8 cellular contexts compared by ENCODE assay signal in genomic region chr19:17475541-17476115, GRCh38. TPM values are rescaled to one million over a fixed set of nuclear protein-coding genes. Genes with fewer than 3 reads are reported as not detected.
A peak's percentile ranks its signal among the peaks of the same experiment; 100 is the strongest.
DNase-seq lines count a peak whose midpoint lies in the region; ATAC-seq, FAIRE-seq and TF ChIP-seq lines count a peak whose summit lies in the region.

No MANE protein-coding gene starts in this region.

- CTCF ChIA-PET in HepG2 (lab: Yijun Ruan, JAX; ENCODE audit: low intra/inter-chr PET ratio, low total read pairs) = no interaction called here

- H3K36me3 ChIP-seq in HepG2 (replicated peaks in 1 of 2; ENCODE audit: control insufficient read depth in 1 of 2, insufficient read depth in 2 of 2, low read length in 2 of 2) = peaks cover 0 to 2% of the 10 kb centered on the region in 2 experiments; a peak in 1 of 5 replicates
- no peaks in the 10 kb centered on the region for H3K36me3 ChIP-seq in tibial artery

- TF ChIP-seq POLR2A in HepG2 (IDR thresholded peaks at IDR 0.05; ENCODE audit: insufficient read depth in 1 of 2, low read depth in 2 of 2, low read length in 2 of 2) = no peak; a peak in 1 of 4 replicates

- no peak overlapping the region for H3K27ac Mint-ChIP-seq in activated naive CD4-positive, alpha-beta T cell treated with anti-CD3 and anti-CD28 coated beads, Interleukin-2, amount 50 U/mL, for 72 hours

- peak in 1 of 2 experiments; percentile 52; a peak in 2 of 4 replicates for TF ChIP-seq EP300 in HepG2 (IDR thresholded peaks at IDR 0.05; ENCODE audit: low read depth in 2 of 2, low read length in 2 of 2)
- peak; percentile 64 for TF ChIP-seq EP300 in HepG2 (CRISPR knock-in tag; IDR thresholded peaks at IDR 0.05; ENCODE audit: borderline replicate concordance)

- no peaks in the 10 kb centered on the region for H3K9me3 Mint-ChIP-seq in activated naive CD4-positive, alpha-beta T cell treated with anti-CD3 and anti-CD28 coated beads, Interleukin-2, amount 50 U/mL, for 72 hours

- peaks cover 55% of the 10 kb centered on the region for H3K4me1 ChIP-seq in HepG2 (ENCODE audit: insufficient read depth, low read length)
- H3K4me1 ChIP-seq in tibial artery = peaks cover 0 to 34% (median 25%) of the 10 kb centered on the region in 4 donors

- TF ChIP-seq RAD21 in HepG2 (CRISPR knock-in tag; IDR thresholded peaks at IDR 0.05) = no peak

- H2AFZ ChIP-seq in HepG2 (ENCODE audit: low read length) = no peak overlapping the region

- BruUV-seq in HepG2 (replicated peaks; lab: Mats Ljungman, UMichigan) = no TSS peak

- no peaks in the 10 kb centered on the region for H3K27me3 ChIP-seq in HepG2 (ENCODE audit: control insufficient read depth in 1 of 2, insufficient read depth in 2 of 2, low read length in 2 of 2)
- no peaks in the 10 kb centered on the region for H3K27me3 ChIP-seq in tibial artery

- TF ChIP-seq CTCF in HepG2 (CRISPR knock-in tag; IDR thresholded peaks at IDR 0.05) (no peak), tibial artery (IDR thresholded peaks at IDR 0.05) (no peak)

- peaks cover 9% of the 10 kb centered on the region for H3K79me2 ChIP-seq in HepG2 (ENCODE audit: insufficient read depth, low read length)

- H3K36me3 Mint-ChIP-seq in activated naive CD4-positive, alpha-beta T cell treated with anti-CD3 and anti-CD28 coated beads, Interleukin-2, amount 50 U/mL, for 72 hours = no peaks in the 10 kb centered on the region

- no peaks in the 10 kb centered on the region for H4K20me1 ChIP-seq in HepG2 (ENCODE audit: insufficient read depth, low read length)

- ATAC-seq in HepG2 (peak; percentile 95), HG03280 (IDR thresholded peaks at IDR 0.05; ENCODE audit: unreplicated experiment) (no peak)
- ATAC-seq in activated naive CD4-positive, alpha-beta T cell treated with anti-CD3 and anti-CD28 coated beads, Interleukin-2, amount 50 U/mL, for 72 hours = no peak

- H3K4me2 ChIP-seq in HepG2 (ENCODE audit: low read depth, low read length) = peak overlapping the region; percentile 52

- POLR2A ChIA-PET in HepG2 (lab: Yijun Ruan, JAX) = interaction anchor here (0.7 to 1.1 kb wide), 4 partner anchors 10 to 166 kb away, joined by 3 to 4 read pairs (median 4); no protein-coding TSS in a partner anchor

- peak overlapping the region; percentile 71 for H3K27ac ChIP-seq in HepG2 (ENCODE audit: extremely low read length, insufficient read depth, low read length)
- peak overlapping the region; percentile 67 to 68 for H3K27ac ChIP-seq in tibial artery

- 16% methylated on average over 5 of the region's 10 CpGs for WGBS in HepG2 (ENCODE audit: low lambda C conversion rate)

- H3K9me3 ChIP-seq in HepG2 (ENCODE audit: low read length) (no peaks in the 10 kb centered on the region), tibial artery (no peaks in the 10 kb centered on the region)

- in situ Hi-C loops in HepG2 (cut with HindIII; ENCODE audit: extremely low pct_ligation_motif_present, low pct_unique_long_range_greater_than_20kb) = no loop called here

- peak; percentile 83 for FAIRE-seq in HepG2 (lab: Jason Lieb, UNC)

- H3K4me3 ChIP-seq in HepG2 (replicated peaks in 1 of 3; ENCODE audit: insufficient read depth in 1 of 3, low read depth in 2 of 3, low read length in 3 of 3) = peak overlapping the region in 1 of 3 experiments; percentile 21; a peak in 2 of 6 replicates
- no peak overlapping the region for H3K4me3 ChIP-seq in tibial artery

- H3K9ac ChIP-seq in HepG2 (ENCODE audit: insufficient read depth, low read depth, low read length) = peak overlapping the region; percentile 50

- DNase-seq in LHCN-M2 (ENCODE audit: low read depth) (peak; percentile 88), cerebellar cortex (ENCODE audit: low spot score) (peak; percentile 40), HepG2 (ENCODE audit: low spot score) (peak; percentile 93), tibial artery (peak; percentile 39 to 80)
- no peak for DNase-seq in stimulated activated CD4-positive, alpha-beta T cell treated with anti-CD3 and anti-CD28 coated beads, Interleukin-2, amount 100 ng/mL, for 24 hours
- no peak for DNase-seq in activated effector memory CD4-positive, alpha-beta T cell treated with Interleukin-2 at 50 U/mL for 16 hours
- no peak for DNase-seq in activated naive CD4-positive, alpha-beta T cell treated with anti-CD3 and anti-CD28 coated beads, Interleukin-2, amount 50 U/mL, for 72 hours (ENCODE audit: low spot score in 2 of 2)

- intact Hi-C loops in HepG2 (cut with micrococcal nuclease; ENCODE audit: unreplicated experiment) (no loop called here), tibial artery (cut with DNase I; ENCODE audit: low total_unique reads) (no loop called here)

RNA-seq across cellular contexts. Expression of gene SLC27A1, which starts 5.3 kb away (rescaled TPM):
- total RNA-seq in LHCN-M2 (2014; rRNA removed) (10.0 and 14.1 TPM in 2 replicates), HepG2 (2016; rRNA removed; fragmentation: Illumina TruSeq; extraction: Trizol) (1.7 and 4.1 TPM in 2 replicates)
- 10.2 TPM for polyA plus RNA-seq in LHCN-M2 (2012)
- total RNA-seq in HepG2 (2016; cell fraction: cytosol; rRNA removed; fragmentation: Illumina TruSeq; extraction: Trizol; ENCODE audit: low read depth) = 0.71 and 0.79 TPM in 2 replicates
- 1.7 and 4.7 TPM in 2 replicates for total RNA-seq in HepG2 (2016; cell fraction: insoluble cytoplasmic fraction; rRNA removed; fragmentation: Illumina TruSeq; extraction: Trizol)
- 1.8 and 2.2 TPM in 2 replicates for total RNA-seq in HepG2 (2016; cell fraction: membrane; rRNA removed; fragmentation: Illumina TruSeq; extraction: Trizol)
- 4.2 and 7.1 TPM in 2 replicates for total RNA-seq in HepG2 (2016; cell fraction: nucleus; rRNA removed; fragmentation: Illumina TruSeq; extraction: Trizol)
- polyA plus RNA-seq in HepG2 (2011; rRNA removed) = 8.7 and 8.8 TPM in 2 replicates
- 5.6 and 8.5 TPM in 2 replicates for polyA plus RNA-seq in HepG2 (2011; cell fraction: cytosol; rRNA removed)
- polyA plus RNA-seq in HepG2 (2011; cell fraction: nucleus; rRNA removed) = 30.2 and 36.7 TPM in 2 replicates
- polyA plus RNA-seq in HepG2 (2012) = 4.1 and 6.3 TPM in 2 replicates
- 0.52 and 0.53 TPM in 2 replicates for polyA plus RNA-seq in HepG2 (2016; cell fraction: cytosol; fragmentation: Illumina TruSeq; extraction: Trizol; ENCODE audit: low read depth)
- polyA plus RNA-seq in HepG2 (2016; cell fraction: insoluble cytoplasmic fraction; fragmentation: Illumina TruSeq; extraction: Trizol; ENCODE audit: low read depth) = 1.3 and 1.7 TPM in 2 replicates
- 0.94 and 1.2 TPM in 2 replicates for polyA plus RNA-seq in HepG2 (2016; cell fraction: membrane; fragmentation: Illumina TruSeq; extraction: Trizol; ENCODE audit: low read depth)
- polyA plus RNA-seq in HepG2 (2016; cell fraction: nucleus; fragmentation: Illumina TruSeq; extraction: Trizol; ENCODE audit: insufficient read depth, low read depth) = 9.9 and 10.8 TPM in 2 replicates
- 1.1 and 18.4 TPM in 2 replicates for polyA minus RNA-seq in HepG2 (2011; rRNA and poly(A)+ RNA removed; ENCODE audit: low replicate concordance)
- polyA minus RNA-seq in HepG2 (2011; cell fraction: cytosol; rRNA and poly(A)+ RNA removed) = 7.5 and 11.5 TPM in 2 replicates
- polyA minus RNA-seq in HepG2 (2011; cell fraction: nucleus; rRNA and poly(A)+ RNA removed) = 5.5 and 9.3 TPM in 2 replicates
- 1 to 10 TPM; 5.8 to 6.3 TPM for total RNA-seq in activated naive CD4-positive, alpha-beta T cell treated with anti-CD3 and anti-CD28 coated beads, Interleukin-2, amount 50 U/mL, for 72 hours

RNA-seq across cellular contexts. Expression of gene NXNL1, which starts 14.9 kb away (rescaled TPM):
- total RNA-seq in LHCN-M2 (2014; rRNA removed) (not detected in 2 replicates), HepG2 (2016; rRNA removed; fragmentation: Illumina TruSeq; extraction: Trizol) (not detected in 2 replicates)
- not detected for polyA plus RNA-seq in LHCN-M2 (2012)
- not detected in 2 replicates for total RNA-seq in HepG2 (2016; cell fraction: cytosol; rRNA removed; fragmentation: Illumina TruSeq; extraction: Trizol; ENCODE audit: low read depth)
- not detected in 2 replicates for total RNA-seq in HepG2 (2016; cell fraction: insoluble cytoplasmic fraction; rRNA removed; fragmentation: Illumina TruSeq; extraction: Trizol)
- total RNA-seq in HepG2 (2016; cell fraction: membrane; rRNA removed; fragmentation: Illumina TruSeq; extraction: Trizol) = not detected in 2 replicates
- total RNA-seq in HepG2 (2016; cell fraction: nucleus; rRNA removed; fragmentation: Illumina TruSeq; extraction: Trizol) = not detected in 2 replicates
- polyA plus RNA-seq in HepG2 (2011; rRNA removed) = not detected in 2 replicates
- polyA plus RNA-seq in HepG2 (2011; cell fraction: cytosol; rRNA removed) = not detected in 2 replicates
- polyA plus RNA-seq in HepG2 (2011; cell fraction: nucleus; rRNA removed) = not detected in 2 replicates
- polyA plus RNA-seq in HepG2 (2012) = not detected in 2 replicates
- not detected in 2 replicates for polyA plus RNA-seq in HepG2 (2016; cell fraction: cytosol; fragmentation: Illumina TruSeq; extraction: Trizol; ENCODE audit: low read depth)
- polyA plus RNA-seq in HepG2 (2016; cell fraction: insoluble cytoplasmic fraction; fragmentation: Illumina TruSeq; extraction: Trizol; ENCODE audit: low read depth) = not detected in 2 replicates
- polyA plus RNA-seq in HepG2 (2016; cell fraction: membrane; fragmentation: Illumina TruSeq; extraction: Trizol; ENCODE audit: low read depth) = not detected in 2 replicates
- polyA plus RNA-seq in HepG2 (2016; cell fraction: nucleus; fragmentation: Illumina TruSeq; extraction: Trizol; ENCODE audit: insufficient read depth, low read depth) = not detected in 2 replicates
- not detected in 2 replicates for polyA minus RNA-seq in HepG2 (2011; rRNA and poly(A)+ RNA removed; ENCODE audit: low replicate concordance)
- polyA minus RNA-seq in HepG2 (2011; cell fraction: cytosol; rRNA and poly(A)+ RNA removed) = not detected in 2 replicates
- not detected in 2 replicates for polyA minus RNA-seq in HepG2 (2011; cell fraction: nucleus; rRNA and poly(A)+ RNA removed)
- not detected for total RNA-seq in activated naive CD4-positive, alpha-beta T cell treated with anti-CD3 and anti-CD28 coated beads, Interleukin-2, amount 50 U/mL, for 72 hours

RNA-seq across cellular contexts. Expression of gene TMEM221, which starts 27.2 kb away (rescaled TPM):
- not detected in 2 replicates for total RNA-seq in LHCN-M2 (2014; rRNA removed)
- polyA plus RNA-seq in LHCN-M2 (2012) = 0.02 TPM
- 0.55 and 0.77 TPM in 2 replicates for total RNA-seq in HepG2 (2016; rRNA removed; fragmentation: Illumina TruSeq; extraction: Trizol)
- total RNA-seq in HepG2 (2016; cell fraction: cytosol; rRNA removed; fragmentation: Illumina TruSeq; extraction: Trizol; ENCODE audit: low read depth) = 0.51 and 0.53 TPM in 2 replicates
- total RNA-seq in HepG2 (2016; cell fraction: insoluble cytoplasmic fraction; rRNA removed; fragmentation: Illumina TruSeq; extraction: Trizol) = 0.39 and 0.50 TPM in 2 replicates
- 0.46 and 0.62 TPM in 2 replicates for total RNA-seq in HepG2 (2016; cell fraction: membrane; rRNA removed; fragmentation: Illumina TruSeq; extraction: Trizol)
- total RNA-seq in HepG2 (2016; cell fraction: nucleus; rRNA removed; fragmentation: Illumina TruSeq; extraction: Trizol) = 0.94 and 1.4 TPM in 2 replicates
- polyA plus RNA-seq in HepG2 (2011; rRNA removed) = 0.27 and 0.33 TPM in 2 replicates
- 0.19 and 0.24 TPM in 2 replicates for polyA plus RNA-seq in HepG2 (2011; cell fraction: cytosol; rRNA removed)
- polyA plus RNA-seq in HepG2 (2011; cell fraction: nucleus; rRNA removed) = 0.61 and 0.64 TPM in 2 replicates
- polyA plus RNA-seq in HepG2 (2012) = 0.43 and 0.50 TPM in 2 replicates
- polyA plus RNA-seq in HepG2 (2016; cell fraction: cytosol; fragmentation: Illumina TruSeq; extraction: Trizol; ENCODE audit: low read depth) = 0.25 and 0.32 TPM in 2 replicates
- 0.28 and 0.31 TPM in 2 replicates for polyA plus RNA-seq in HepG2 (2016; cell fraction: insoluble cytoplasmic fraction; fragmentation: Illumina TruSeq; extraction: Trizol; ENCODE audit: low read depth)
- 0.24 and 0.40 TPM in 2 replicates for polyA plus RNA-seq in HepG2 (2016; cell fraction: membrane; fragmentation: Illumina TruSeq; extraction: Trizol; ENCODE audit: low read depth)
- polyA plus RNA-seq in HepG2 (2016; cell fraction: nucleus; fragmentation: Illumina TruSeq; extraction: Trizol; ENCODE audit: insufficient read depth, low read depth) = 1.3 and 2.0 TPM in 2 replicates
- 0.14 and 0.36 TPM in 2 replicates for polyA minus RNA-seq in HepG2 (2011; rRNA and poly(A)+ RNA removed; ENCODE audit: low replicate concordance)
- not detected in 2 replicates for polyA minus RNA-seq in HepG2 (2011; cell fraction: cytosol; rRNA and poly(A)+ RNA removed)
- polyA minus RNA-seq in HepG2 (2011; cell fraction: nucleus; rRNA and poly(A)+ RNA removed) = 0.52 TPM in 1 of 2 replicates, not detected in the other
- not detected for total RNA-seq in activated naive CD4-positive, alpha-beta T cell treated with anti-CD3 and anti-CD28 coated beads, Interleukin-2, amount 50 U/mL, for 72 hours

RNA-seq across cellular contexts. Expression of gene PGLS, which starts 35.8 kb away (rescaled TPM):
- 87.7 and 99.5 TPM in 2 replicates for total RNA-seq in LHCN-M2 (2014; rRNA removed)
- 133 TPM for polyA plus RNA-seq in LHCN-M2 (2012)
- total RNA-seq in HepG2 (2016; rRNA removed; fragmentation: Illumina TruSeq; extraction: Trizol) = 33.8 and 36.7 TPM in 2 replicates
- 28.7 and 30.6 TPM in 2 replicates for total RNA-seq in HepG2 (2016; cell fraction: cytosol; rRNA removed; fragmentation: Illumina TruSeq; extraction: Trizol; ENCODE audit: low read depth)
- 31.6 and 33.6 TPM in 2 replicates for total RNA-seq in HepG2 (2016; cell fraction: insoluble cytoplasmic fraction; rRNA removed; fragmentation: Illumina TruSeq; extraction: Trizol)
- total RNA-seq in HepG2 (2016; cell fraction: membrane; rRNA removed; fragmentation: Illumina TruSeq; extraction: Trizol) = 36.0 and 41.5 TPM in 2 replicates
- 18.4 and 23.5 TPM in 2 replicates for total RNA-seq in HepG2 (2016; cell fraction: nucleus; rRNA removed; fragmentation: Illumina TruSeq; extraction: Trizol)
- 43.8 and 49.1 TPM in 2 replicates for polyA plus RNA-seq in HepG2 (2011; rRNA removed)
- 33.3 and 59.8 TPM in 2 replicates for polyA plus RNA-seq in HepG2 (2011; cell fraction: cytosol; rRNA removed)
- 74.2 and 74.7 TPM in 2 replicates for polyA plus RNA-seq in HepG2 (2011; cell fraction: nucleus; rRNA removed)
- polyA plus RNA-seq in HepG2 (2012) = 26.9 and 37.3 TPM in 2 replicates
- polyA plus RNA-seq in HepG2 (2016; cell fraction: cytosol; fragmentation: Illumina TruSeq; extraction: Trizol; ENCODE audit: low read depth) = 48.8 and 52.7 TPM in 2 replicates
- polyA plus RNA-seq in HepG2 (2016; cell fraction: insoluble cytoplasmic fraction; fragmentation: Illumina TruSeq; extraction: Trizol; ENCODE audit: low read depth) = 50.4 and 56.4 TPM in 2 replicates
- polyA plus RNA-seq in HepG2 (2016; cell fraction: membrane; fragmentation: Illumina TruSeq; extraction: Trizol; ENCODE audit: low read depth) = 55.3 and 57.7 TPM in 2 replicates
- polyA plus RNA-seq in HepG2 (2016; cell fraction: nucleus; fragmentation: Illumina TruSeq; extraction: Trizol; ENCODE audit: insufficient read depth, low read depth) = 47.8 and 49.3 TPM in 2 replicates
- 83.1 and 129 TPM in 2 replicates for polyA minus RNA-seq in HepG2 (2011; rRNA and poly(A)+ RNA removed; ENCODE audit: low replicate concordance)
- 36.2 and 38.6 TPM in 2 replicates for polyA minus RNA-seq in HepG2 (2011; cell fraction: cytosol; rRNA and poly(A)+ RNA removed)
- 19.7 and 23.1 TPM in 2 replicates for polyA minus RNA-seq in HepG2 (2011; cell fraction: nucleus; rRNA and poly(A)+ RNA removed)
- 10 to 100 TPM; 50.3 to 70.6 TPM for total RNA-seq in activated naive CD4-positive, alpha-beta T cell treated with anti-CD3 and anti-CD28 coated beads, Interleukin-2, amount 50 U/mL, for 72 hours

RNA-seq across cellular contexts. Expression of gene MVB12A, which starts 55.8 kb away (rescaled TPM):
- total RNA-seq in LHCN-M2 (2014; rRNA removed) (71.7 and 75.0 TPM in 2 replicates), HepG2 (2016; rRNA removed; fragmentation: Illumina TruSeq; extraction: Trizol) (31.8 and 36.1 TPM in 2 replicates)
- polyA plus RNA-seq in LHCN-M2 (2012) = 67.9 TPM
- total RNA-seq in HepG2 (2016; cell fraction: cytosol; rRNA removed; fragmentation: Illumina TruSeq; extraction: Trizol; ENCODE audit: low read depth) = 30.1 and 30.6 TPM in 2 replicates
- total RNA-seq in HepG2 (2016; cell fraction: insoluble cytoplasmic fraction; rRNA removed; fragmentation: Illumina TruSeq; extraction: Trizol) = 30.0 and 39.0 TPM in 2 replicates
- total RNA-seq in HepG2 (2016; cell fraction: membrane; rRNA removed; fragmentation: Illumina TruSeq; extraction: Trizol) = 33.0 and 34.1 TPM in 2 replicates
- total RNA-seq in HepG2 (2016; cell fraction: nucleus; rRNA removed; fragmentation: Illumina TruSeq; extraction: Trizol) = 18.9 and 22.8 TPM in 2 replicates
- polyA plus RNA-seq in HepG2 (2011; rRNA removed) = 35.7 and 37.3 TPM in 2 replicates
- 26.1 and 39.6 TPM in 2 replicates for polyA plus RNA-seq in HepG2 (2011; cell fraction: cytosol; rRNA removed)
- 45.3 and 45.4 TPM in 2 replicates for polyA plus RNA-seq in HepG2 (2011; cell fraction: nucleus; rRNA removed)
- polyA plus RNA-seq in HepG2 (2012) = 14.4 and 20.3 TPM in 2 replicates
- polyA plus RNA-seq in HepG2 (2016; cell fraction: cytosol; fragmentation: Illumina TruSeq; extraction: Trizol; ENCODE audit: low read depth) = 28.7 and 28.8 TPM in 2 replicates
- 35.0 and 39.7 TPM in 2 replicates for polyA plus RNA-seq in HepG2 (2016; cell fraction: insoluble cytoplasmic fraction; fragmentation: Illumina TruSeq; extraction: Trizol; ENCODE audit: low read depth)
- 28.9 and 34.5 TPM in 2 replicates for polyA plus RNA-seq in HepG2 (2016; cell fraction: membrane; fragmentation: Illumina TruSeq; extraction: Trizol; ENCODE audit: low read depth)
- polyA plus RNA-seq in HepG2 (2016; cell fraction: nucleus; fragmentation: Illumina TruSeq; extraction: Trizol; ENCODE audit: insufficient read depth, low read depth) = 45.9 and 46.3 TPM in 2 replicates
- polyA minus RNA-seq in HepG2 (2011; rRNA and poly(A)+ RNA removed; ENCODE audit: low replicate concordance) = 24.7 and 47.5 TPM in 2 replicates
- 10.8 and 16.3 TPM in 2 replicates for polyA minus RNA-seq in HepG2 (2011; cell fraction: cytosol; rRNA and poly(A)+ RNA removed)
- polyA minus RNA-seq in HepG2 (2011; cell fraction: nucleus; rRNA and poly(A)+ RNA removed) = 13.8 and 16.9 TPM in 2 replicates
- 10 to 100 TPM; 34.4 to 55.2 TPM for total RNA-seq in activated naive CD4-positive, alpha-beta T cell treated with anti-CD3 and anti-CD28 coated beads, Interleukin-2, amount 50 U/mL, for 72 hours

Comparison
In these comparisons a context has a peak if more than half of its experiments do, and no peak if none do; other contexts are left out.
1. DNase-seq: peak in LHCN-M2 (single experiment), cerebellar cortex (single experiment), HepG2 (single experiment) and tibial artery (2 of 2); none in stimulated activated CD4-positive, alpha-beta T cell treated with anti-CD3 and anti-CD28 coated beads, Interleukin-2, amount 100 ng/mL, for 24 hours (0 of 2), activated effector memory CD4-positive, alpha-beta T cell treated with Interleukin-2 at 50 U/mL for 16 hours (single experiment) and activated naive CD4-positive, alpha-beta T cell treated with anti-CD3 and anti-CD28 coated beads, Interleukin-2, amount 50 U/mL, for 72 hours (0 of 2).